In the genomic region with DNA sequence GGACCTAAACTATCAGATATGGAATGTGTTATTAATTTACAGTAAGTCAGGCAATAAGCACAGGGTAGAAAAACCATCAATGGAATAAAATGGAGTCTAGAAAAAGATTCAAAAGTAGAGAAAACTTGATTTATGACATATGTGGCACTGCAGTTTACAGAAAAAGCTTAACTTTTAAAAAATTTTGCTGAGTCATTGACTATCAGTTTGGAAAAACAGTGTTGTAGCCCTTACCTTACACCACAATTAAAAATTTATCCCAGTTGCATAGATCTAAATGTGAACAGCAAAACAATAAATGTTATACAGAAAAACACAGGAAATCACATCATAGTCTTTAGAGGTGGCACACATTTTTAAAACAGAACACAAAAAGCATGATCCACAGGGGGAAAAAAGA, we compare ENCODE assay signal across 1 cellular context.
A peak's percentile ranks its signal among the peaks of the same experiment; 100 is the strongest.
TF ChIP-seq lines count a peak whose summit lies in the region.

No MANE protein-coding gene starts in this region.

TF ChIP-seq in HepG2, 621 proteins besides CTCF, POLR2A, EP300 and RAD21 (continued from another document):
- TF ChIP-seq, protein P1, sequence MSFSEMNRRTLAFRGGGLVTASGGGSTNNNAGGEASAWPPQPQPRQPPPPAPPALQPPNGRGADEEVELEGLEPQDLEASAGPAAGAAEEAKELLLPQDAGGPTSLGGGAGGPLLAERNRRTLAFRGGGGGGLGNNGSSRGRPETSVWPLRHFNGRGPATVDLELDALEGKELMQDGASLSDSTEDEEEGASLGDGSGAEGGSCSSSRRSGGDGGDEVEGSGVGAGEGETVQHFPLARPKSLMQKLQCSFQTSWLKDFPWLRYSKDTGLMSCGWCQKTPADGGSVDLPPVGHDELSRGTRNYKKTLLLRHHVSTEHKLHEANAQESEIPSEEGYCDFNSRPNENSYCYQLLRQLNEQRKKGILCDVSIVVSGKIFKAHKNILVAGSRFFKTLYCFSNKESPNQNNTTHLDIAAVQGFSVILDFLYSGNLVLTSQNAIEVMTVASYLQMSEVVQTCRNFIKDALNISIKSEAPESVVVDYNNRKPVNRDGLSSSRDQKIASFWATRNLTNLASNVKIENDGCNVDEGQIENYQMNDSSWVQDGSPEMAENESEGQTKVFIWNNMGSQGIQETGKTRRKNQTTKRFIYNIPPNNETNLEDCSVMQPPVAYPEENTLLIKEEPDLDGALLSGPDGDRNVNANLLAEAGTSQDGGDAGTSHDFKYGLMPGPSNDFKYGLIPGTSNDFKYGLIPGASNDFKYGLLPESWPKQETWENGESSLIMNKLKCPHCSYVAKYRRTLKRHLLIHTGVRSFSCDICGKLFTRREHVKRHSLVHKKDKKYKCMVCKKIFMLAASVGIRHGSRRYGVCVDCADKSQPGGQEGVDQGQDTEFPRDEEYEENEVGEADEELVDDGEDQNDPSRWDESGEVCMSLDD (CRISPR knock-in tag; IDR thresholded peaks at IDR 0.05; ENCODE audit: borderline replicate concordance) = no peak
- TF ChIP-seq, protein P2, sequence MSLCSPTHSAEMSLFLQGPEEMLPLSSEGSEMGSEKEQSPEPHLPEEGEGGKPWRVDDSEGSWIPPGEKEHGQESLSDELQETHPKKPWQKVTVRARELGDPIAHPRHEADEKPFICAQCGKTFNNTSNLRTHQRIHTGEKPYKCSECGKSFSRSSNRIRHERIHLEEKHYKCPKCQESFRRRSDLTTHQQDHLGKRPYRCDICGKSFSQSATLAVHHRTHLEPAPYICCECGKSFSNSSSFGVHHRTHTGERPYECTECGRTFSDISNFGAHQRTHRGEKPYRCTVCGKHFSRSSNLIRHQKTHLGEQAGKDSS (CRISPR knock-in tag; IDR thresholded peaks at IDR 0.05; ENCODE audit: borderline replicate concordance, low read depth) = no peak
- no peak for TF ChIP-seq ARHGAP35 (CRISPR knock-in tag; IDR thresholded peaks at IDR 0.05; ENCODE audit: borderline replicate concordance)
- TF ChIP-seq ZNF180 (CRISPR knock-in tag; IDR thresholded peaks at IDR 0.05; ENCODE audit: borderline replicate concordance, low read depth) = no peak
- no peak for TF ChIP-seq ZKSCAN1 (IDR thresholded peaks at IDR 0.05; ENCODE audit: low read length)
- TF ChIP-seq TSC22D2 (CRISPR knock-in tag; IDR thresholded peaks at IDR 0.05; ENCODE audit: borderline replicate concordance) = no peak
- peak; percentile 74 to 88; a peak in 3 of 4 replicates for TF ChIP-seq MAFK (conservative IDR thresholded peaks at IDR 0.05 in 1 of 2, IDR thresholded peaks at IDR 0.05 in 1 of 2; ENCODE audit: low read length in 2 of 2)
- TF ChIP-seq ZNF205 (CRISPR knock-in tag; IDR thresholded peaks at IDR 0.05) = no peak
- TF ChIP-seq NR2C2 (CRISPR knock-in tag; IDR thresholded peaks at IDR 0.05; ENCODE audit: borderline replicate concordance) = no peak
